In the genomic region with DNA sequence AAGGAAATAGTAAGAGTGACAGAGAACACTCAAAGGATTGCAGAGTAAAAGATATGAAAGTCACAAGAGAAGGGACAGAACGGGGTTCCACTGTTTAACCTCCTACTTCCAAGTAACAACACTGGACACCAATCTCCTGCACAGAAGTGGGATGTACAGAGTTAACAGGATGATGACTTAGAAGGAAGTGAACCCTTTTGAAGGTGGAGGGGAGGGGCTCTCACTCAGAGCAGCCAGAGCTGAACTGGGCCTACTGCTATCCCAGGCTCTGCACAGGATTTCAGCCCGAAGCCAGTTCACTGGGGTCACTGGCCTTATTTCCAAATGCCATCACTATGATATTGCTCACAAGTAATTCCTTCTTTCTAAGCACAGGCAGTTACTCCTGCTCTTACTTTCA, we compare ENCODE assay signal across 9 cellular contexts.
DNase-seq lines count a peak whose midpoint lies in the region; ATAC-seq, FAIRE-seq and TF ChIP-seq lines count a peak whose summit lies in the region.
"Had no signal": no experiment of that assay in that cellular context is flagged by ENCODE, and none has a peak within 500 bp of the region (broad histone marks: within the 10 kb centered on the region; RNA-seq: fewer than 3 reads in every experiment).

No MANE protein-coding gene starts in this region.

- TF ChIP-seq EP300 in HepG2 (IDR thresholded peaks at IDR 0.05; ENCODE audit: low read depth in 2 of 2, low read length in 2 of 2) (no peak), HepG2 (CRISPR knock-in tag; IDR thresholded peaks at IDR 0.05; ENCODE audit: borderline replicate concordance) (no peak)

- WGBS in HepG2 (ENCODE audit: low lambda C conversion rate): 2% methylated on average over 2 of the region's 2 CpGs

- in situ Hi-C loops in HepG2 (cut with HindIII; ENCODE audit: extremely low pct_ligation_motif_present, low pct_unique_long_range_greater_than_20kb): no loop called here

- no peaks in the 10 kb centered on the region for H3K36me3 Mint-ChIP-seq in astrocyte (ENCODE audit: low read depth, unreplicated experiment)

- ATAC-seq in Right ventricle myocardium superior (ENCODE audit: poor library complexity): no peak
- ATAC-seq in HepG2: no peak

- TF ChIP-seq RAD21 in HepG2 (CRISPR knock-in tag; IDR thresholded peaks at IDR 0.05): no peak

- H3K9me3 Mint-ChIP-seq in astrocyte (ENCODE audit: unreplicated experiment): no peaks in the 10 kb centered on the region

- peaks cover 49% of the 10 kb centered on the region for H3K4me1 Mint-ChIP-seq in astrocyte (ENCODE audit: low read depth, unreplicated experiment)

- no peak overlapping the region for H3K4me3 ChIP-seq in cardiac muscle cell
- H3K4me3 ChIP-seq in astrocyte (ENCODE audit: insufficient read depth, low read depth, low read length): no peak overlapping the region
- H3K4me3 ChIP-seq in HepG2 (replicated peaks in 1 of 3; ENCODE audit: insufficient read depth in 1 of 3, low read depth in 2 of 3, low read length in 3 of 3): no peak overlapping the region

- H3K79me2 ChIP-seq in astrocyte (ENCODE audit: insufficient read depth, low read length) (no peaks in the 10 kb centered on the region), HepG2 (ENCODE audit: insufficient read depth, low read length) (no peaks in the 10 kb centered on the region)

- POLR2A ChIA-PET in HepG2 (lab: Yijun Ruan, JAX): no interaction called here

- BruUV-seq in HepG2 (replicated peaks; lab: Mats Ljungman, UMichigan): no TSS peak

- H3K36me3 ChIP-seq in cardiac muscle cell (no peaks in the 10 kb centered on the region), astrocyte (ENCODE audit: insufficient read depth, low read length) (no peaks in the 10 kb centered on the region), HepG2 (replicated peaks in 1 of 2; ENCODE audit: control insufficient read depth in 1 of 2, insufficient read depth in 2 of 2, low read length in 2 of 2) (no peaks in the 10 kb centered on the region)

- no peak overlapping the region for H3K4me3 Mint-ChIP-seq in astrocyte (ENCODE audit: unreplicated experiment)

- CTCF ChIA-PET in HepG2 (lab: Yijun Ruan, JAX; ENCODE audit: low intra/inter-chr PET ratio, low total read pairs): no interaction called here

- peak overlapping the region; percentile 33 for H3K9ac ChIP-seq in astrocyte (ENCODE audit: low read length)
- H3K9ac ChIP-seq in HepG2 (ENCODE audit: insufficient read depth, low read depth, low read length): no peak overlapping the region

- H3K27ac Mint-ChIP-seq in astrocyte (ENCODE audit: unreplicated experiment): peak overlapping the region; percentile 71

- H3K4me2 ChIP-seq in astrocyte (ENCODE audit: low read length): peak overlapping the region; percentile 47
- H3K4me2 ChIP-seq in HepG2 (ENCODE audit: low read depth, low read length): no peak overlapping the region

- H3K4me1 ChIP-seq in cardiac muscle cell (ENCODE audit: low read depth) (peaks cover 13% of the 10 kb centered on the region), astrocyte (ENCODE audit: insufficient read depth, low read length) (peaks cover 47% of the 10 kb centered on the region), HepG2 (ENCODE audit: insufficient read depth, low read length) (no peaks in the 10 kb centered on the region)

- H3K9me3 ChIP-seq in cardiac muscle cell (ENCODE audit: low read depth): no peaks in the 10 kb centered on the region
- no peaks in the 10 kb centered on the region for H3K9me3 ChIP-seq in astrocyte (ENCODE audit: insufficient read depth, low read depth, low read length)
- no peaks in the 10 kb centered on the region for H3K9me3 ChIP-seq in HepG2 (ENCODE audit: low read length)

- no peak for TF ChIP-seq POLR2A in HepG2 (IDR thresholded peaks at IDR 0.05; ENCODE audit: insufficient read depth in 1 of 2, low read depth in 2 of 2, low read length in 2 of 2)

- H3K27ac ChIP-seq in cardiac muscle cell: peak overlapping the region; percentile 59
- H3K27ac ChIP-seq in astrocyte (ENCODE audit: low read depth, low read length): peak overlapping the region; percentile 48
- no peak overlapping the region for H3K27ac ChIP-seq in HepG2 (ENCODE audit: extremely low read length, insufficient read depth, low read length)
- H3K27ac ChIP-seq in caudate nucleus (ENCODE audit: low read depth, low read length): no peak overlapping the region

- no peak for FAIRE-seq in astrocyte (lab: Jason Lieb, UNC)
- no peak for FAIRE-seq in HepG2 (lab: Jason Lieb, UNC)
- FAIRE-seq in urothelium cell line (lab: Jason Lieb, UNC): no peak

- H2AFZ ChIP-seq in astrocyte (ENCODE audit: low read depth, low read length) (peak overlapping the region; percentile 49), HepG2 (ENCODE audit: low read length) (no peak overlapping the region)

- H4K20me1 ChIP-seq in astrocyte (ENCODE audit: insufficient read depth, low read length) (no peaks in the 10 kb centered on the region), HepG2 (ENCODE audit: insufficient read depth, low read length) (no peaks in the 10 kb centered on the region)

- intact Hi-C loops in Right ventricle myocardium superior (cut with DNase I) (no loop called here), HepG2 (cut with micrococcal nuclease; ENCODE audit: unreplicated experiment) (no loop called here)

- DNase-seq in cardiac muscle cell (ENCODE audit: low read depth in 1 of 2, low spot score in 1 of 2): peak; percentile 24 to 63
- DNase-seq in Right ventricle myocardium superior: no peak
- DNase-seq in astrocyte (ENCODE audit: low read depth): peak; percentile 47
- DNase-seq in HepG2 (ENCODE audit: low spot score): no peak
- DNase-seq in urothelium cell line (ENCODE audit: low spot score): peak; percentile 46
- no peak for DNase-seq in caudate nucleus (lab: John Stamatoyannopoulos, UW)
- DNase-seq in NK-92 treated with Interleukin-12 subunit alpha and Interleukin-12 subunit beta, amount 100 ng/mL, for 24 hours (lab: John Stamatoyannopoulos, UW): no peak
- DNase-seq in DMS79 (lab: John Stamatoyannopoulos, UW): no peak
- DNase-seq: OCI-M1 had no signal

- H3K27me3 ChIP-seq in cardiac muscle cell: no peaks in the 10 kb centered on the region
- H3K27me3 ChIP-seq in astrocyte (ENCODE audit: insufficient read depth, low read length): no peaks in the 10 kb centered on the region
- H3K27me3 ChIP-seq in HepG2 (ENCODE audit: control insufficient read depth in 1 of 2, insufficient read depth in 2 of 2, low read length in 2 of 2): no peaks in the 10 kb centered on the region; a peak in 2 of 5 replicates

- TF ChIP-seq CTCF in cardiac muscle cell (IDR thresholded peaks at IDR 0.05; ENCODE audit: low read depth, low read length): no peak
- TF ChIP-seq CTCF in astrocyte (IDR thresholded peaks at IDR 0.05; ENCODE audit: insufficient read depth, low read depth, low read length): no peak
- no peak for TF ChIP-seq CTCF in HepG2 (CRISPR knock-in tag; IDR thresholded peaks at IDR 0.05)

- H3K27me3 Mint-ChIP-seq in astrocyte (ENCODE audit: low read depth, unreplicated experiment): no peaks in the 10 kb centered on the region

TF ChIP-seq in HepG2, 621 proteins besides CTCF, POLR2A, EP300 and RAD21:
- TF ChIP-seq ZNF878 (CRISPR knock-in tag; IDR thresholded peaks at IDR 0.05): no peak
- no peak for TF ChIP-seq CBX1 (IDR thresholded peaks at IDR 0.05; ENCODE audit: low read depth)
- TF ChIP-seq, protein P1, sequence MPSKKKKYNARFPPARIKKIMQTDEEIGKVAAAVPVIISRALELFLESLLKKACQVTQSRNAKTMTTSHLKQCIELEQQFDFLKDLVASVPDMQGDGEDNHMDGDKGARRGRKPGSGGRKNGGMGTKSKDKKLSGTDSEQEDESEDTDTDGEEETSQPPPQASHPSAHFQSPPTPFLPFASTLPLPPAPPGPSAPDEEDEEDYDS (CRISPR knock-in tag; IDR thresholded peaks at IDR 0.05): no peak
- TF ChIP-seq, protein P2, sequence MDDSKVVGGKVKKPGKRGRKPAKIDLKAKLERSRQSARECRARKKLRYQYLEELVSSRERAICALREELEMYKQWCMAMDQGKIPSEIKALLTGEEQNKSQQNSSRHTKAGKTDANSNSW (CRISPR knock-in tag; IDR thresholded peaks at IDR 0.05; ENCODE audit: borderline replicate concordance): no peak
- peak; percentile 54; the same call in 1 of the 2 replicates for TF ChIP-seq ZNF652 (CRISPR knock-in tag; IDR thresholded peaks at IDR 0.05; ENCODE audit: borderline replicate concordance, low read depth)
- TF ChIP-seq ZNF563 (CRISPR knock-in tag; IDR thresholded peaks at IDR 0.05): no peak

Comparison
In these comparisons a context has a peak if more than half of its experiments do, and no peak if none do; other contexts are left out.
1. DNase-seq: peak in cardiac muscle cell (2 of 2), astrocyte (single experiment) and urothelium cell line (single experiment); none in Right ventricle myocardium superior (single experiment), HepG2 (single experiment), caudate nucleus (0 of 61), NK-92 treated with Interleukin-12 subunit alpha and Interleukin-12 subunit beta, amount 100 ng/mL, for 24 hours (single experiment) and DMS79 (single experiment).
2. H3K27ac ChIP-seq: peak in cardiac muscle cell (single experiment) and astrocyte (single experiment); none in HepG2 (single experiment) and caudate nucleus (single experiment).